ENCODE assay signal across 11 cellular contexts in genomic region chr7:150739045-150739432, GRCh38. TPM values are rescaled to one million over a fixed set of nuclear protein-coding genes. Genes with fewer than 3 reads are reported as not detected.
A peak's percentile ranks its signal among the peaks of the same experiment; 100 is the strongest.
DNase-seq lines count a peak whose midpoint lies in the region; ATAC-seq and TF ChIP-seq lines count a peak whose summit lies in the region.
"Had no signal": no experiment of that assay in that cellular context is flagged by ENCODE, and none has a peak within 500 bp of the region (broad histone marks: within the 10 kb centered on the region; RNA-seq: fewer than 3 reads in every experiment).

No MANE protein-coding gene starts in this region.

- H4K20me1 ChIP-seq in OCI-LY7 (ENCODE audit: insufficient read depth, low read length): no peaks in the 10 kb centered on the region

- peak; percentile 20 for TF ChIP-seq CTCF in GM12873 (IDR thresholded peaks at IDR 0.05; ENCODE audit: insufficient read depth, low read depth, low read length, missing control alignments)
- TF ChIP-seq CTCF in OCI-LY7 (conservative IDR thresholded peaks at IDR 0.05; ENCODE audit: low read length): peak; percentile 42
- TF ChIP-seq CTCF in retinal pigment epithelial cell (conservative IDR thresholded peaks at IDR 0.05; ENCODE audit: low read depth, low read length): peak; percentile 2

- H2AFZ ChIP-seq in OCI-LY7 (ENCODE audit: low read length): no peak overlapping the region

- POLR2A ChIA-PET in OCI-LY7 (lab: Charles Lee): no interaction called here

- no peak overlapping the region for H3K4me2 ChIP-seq in OCI-LY7 (ENCODE audit: low read length)

- DNase-seq in OCI-LY7 (ENCODE audit: low spot score) (no peak), retinal pigment epithelial cell (ENCODE audit: low read depth) (no peak), NCI-H2227 treated with DMSO at 0.1 percent for 48 hours (lab: John Stamatoyannopoulos, UW) (no peak), NCI-H1105 treated with DMSO at 0.1 percent for 48 hours (lab: John Stamatoyannopoulos, UW) (no peak)
- DNase-seq in effector memory CD4-positive, alpha-beta T cell: no peak
- no peak for DNase-seq in NK-92 treated with Interleukin-12 subunit alpha and Interleukin-12 subunit beta, amount 100 ng/mL, for 24 hours (lab: John Stamatoyannopoulos, UW)
- DNase-seq: GF-D8, NCI-H1694 had no signal

- no peak overlapping the region for H3K4me3 ChIP-seq in OCI-LY7 (ENCODE audit: low read depth, low read length, poor library complexity, severe bottlenecking)
- H3K4me3 ChIP-seq in effector memory CD4-positive, alpha-beta T cell (ENCODE audit: insufficient read depth, low read depth, low read length, poor library complexity, severe bottlenecking): peak overlapping the region; percentile 86
- no peak overlapping the region for H3K4me3 ChIP-seq in retinal pigment epithelial cell (ENCODE audit: low read length)

- intact Hi-C loops in OCI-LY7 (cut with micrococcal nuclease; ENCODE audit: unreplicated experiment): no loop called here

- H3K4me1 ChIP-seq in OCI-LY7 (ENCODE audit: insufficient read depth, low read length, poor library complexity, severe bottlenecking): no peaks in the 10 kb centered on the region
- H3K4me1 ChIP-seq in effector memory CD4-positive, alpha-beta T cell (ENCODE audit: control insufficient read depth, insufficient read depth, low read length, poor library complexity, severe bottlenecking): peaks cover 53% of the 10 kb centered on the region

- no peaks in the 10 kb centered on the region for H3K27me3 ChIP-seq in effector memory CD4-positive, alpha-beta T cell (replicated peaks; ENCODE audit: control insufficient read depth, insufficient read depth, low read length, poor library complexity, severe bottlenecking)

- BruUV-seq in OCI-LY7 (replicated peaks; lab: Mats Ljungman, UMichigan): no TSS peak

- no peak for ATAC-seq in GM19023 (IDR thresholded peaks at IDR 0.05; ENCODE audit: unreplicated experiment)

- H3K27ac ChIP-seq in OCI-LY7 (ENCODE audit: low read depth, low read length, poor library complexity, severe bottlenecking): no peak overlapping the region
- peak overlapping the region; percentile 85 for H3K27ac ChIP-seq in effector memory CD4-positive, alpha-beta T cell (ENCODE audit: insufficient read depth, low read length, poor library complexity, severe bottlenecking)

- no peaks in the 10 kb centered on the region for H3K79me2 ChIP-seq in OCI-LY7 (ENCODE audit: insufficient read depth, low read depth, low read length)

- CTCF ChIA-PET in OCI-LY7 (lab: Charles Lee; ENCODE audit: unreplicated experiment): no interaction called here

- H3K9me3 ChIP-seq in OCI-LY7 (ENCODE audit: low read length): no peaks in the 10 kb centered on the region
- no peaks in the 10 kb centered on the region for H3K9me3 ChIP-seq in effector memory CD4-positive, alpha-beta T cell (ENCODE audit: control insufficient read depth, low read length)

- H3K9me2 ChIP-seq in OCI-LY7 (ENCODE audit: insufficient read depth, low read length): no peaks in the 10 kb centered on the region

- no peaks in the 10 kb centered on the region for H3K36me3 ChIP-seq in OCI-LY7 (ENCODE audit: insufficient read depth, low read length)
- H3K36me3 ChIP-seq in effector memory CD4-positive, alpha-beta T cell (ENCODE audit: control insufficient read depth, insufficient read depth, low read length): peaks cover 46% of the 10 kb centered on the region

RNA-seq across cellular contexts. Expression of gene GIMAP5, which starts 1.8 kb away (rescaled TPM):
- not detected in 2 replicates for total RNA-seq in OCI-LY7 (2014; rRNA removed; shearing (Covaris generic))
- not detected in 2 replicates for total RNA-seq in OCI-LY7 (2022)
- total RNA-seq: myocyte had no signal

RNA-seq across cellular contexts. Expression of gene GIMAP1, which starts 22.6 kb away (rescaled TPM):
- not detected in 2 replicates for total RNA-seq in OCI-LY7 (2014; rRNA removed; shearing (Covaris generic))
- not detected in 2 replicates for total RNA-seq in OCI-LY7 (2022)
- total RNA-seq: myocyte had no signal

RNA-seq across cellular contexts. Expression of gene GIMAP2, which starts 53.5 kb away (rescaled TPM):
- 0.41 TPM in 1 of 2 replicates, not detected in the other for total RNA-seq in OCI-LY7 (2014; rRNA removed; shearing (Covaris generic))
- total RNA-seq in OCI-LY7 (2022): 0.79 TPM in 1 of 2 replicates, not detected in the other
